In the genomic region with DNA sequence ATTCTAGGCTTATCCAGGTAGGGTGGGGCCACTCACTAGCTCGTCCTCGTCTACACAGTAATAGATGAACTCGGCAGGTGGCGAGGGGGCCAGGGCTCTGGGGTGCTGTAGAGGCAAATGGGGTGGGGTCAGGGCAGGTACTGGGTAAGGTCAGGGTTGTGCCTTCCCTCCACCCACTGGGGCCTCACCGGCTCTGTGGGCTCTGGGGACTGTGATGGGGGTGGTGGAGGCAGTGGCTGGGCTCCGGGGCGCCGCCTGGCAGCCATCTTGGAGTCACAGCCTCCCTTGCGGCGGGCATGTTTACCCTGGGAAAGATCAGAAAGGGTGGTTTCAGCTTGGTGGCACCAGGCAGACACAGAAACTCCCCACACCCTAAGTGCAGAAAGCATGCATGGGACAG, we compare ENCODE assay signal across 1 cellular context.
TF ChIP-seq lines count a peak whose summit lies in the region.

No MANE protein-coding gene starts in this region.

TF ChIP-seq in K562, 482 proteins besides CTCF, POLR2A, EP300 and RAD21:
- TF ChIP-seq NR2C1 (IDR thresholded peaks at IDR 0.05), result no peak
- no peak for TF ChIP-seq NR2C1 (tag; IDR thresholded peaks at IDR 0.05)
- 0 out of 2 replicates have a peak, but pooled peaks have one; percentile 4 for TF ChIP-seq POLR2G (IDR thresholded peaks at IDR 0.05; ENCODE audit: low read depth, low read length)
- no peak for TF ChIP-seq NEUROD1 (IDR thresholded peaks at IDR 0.05; ENCODE audit: borderline replicate concordance, low read depth, low read length, partially characterized antibody)
